ENCODE assay signal across 8 cellular contexts in the genomic region with DNA sequence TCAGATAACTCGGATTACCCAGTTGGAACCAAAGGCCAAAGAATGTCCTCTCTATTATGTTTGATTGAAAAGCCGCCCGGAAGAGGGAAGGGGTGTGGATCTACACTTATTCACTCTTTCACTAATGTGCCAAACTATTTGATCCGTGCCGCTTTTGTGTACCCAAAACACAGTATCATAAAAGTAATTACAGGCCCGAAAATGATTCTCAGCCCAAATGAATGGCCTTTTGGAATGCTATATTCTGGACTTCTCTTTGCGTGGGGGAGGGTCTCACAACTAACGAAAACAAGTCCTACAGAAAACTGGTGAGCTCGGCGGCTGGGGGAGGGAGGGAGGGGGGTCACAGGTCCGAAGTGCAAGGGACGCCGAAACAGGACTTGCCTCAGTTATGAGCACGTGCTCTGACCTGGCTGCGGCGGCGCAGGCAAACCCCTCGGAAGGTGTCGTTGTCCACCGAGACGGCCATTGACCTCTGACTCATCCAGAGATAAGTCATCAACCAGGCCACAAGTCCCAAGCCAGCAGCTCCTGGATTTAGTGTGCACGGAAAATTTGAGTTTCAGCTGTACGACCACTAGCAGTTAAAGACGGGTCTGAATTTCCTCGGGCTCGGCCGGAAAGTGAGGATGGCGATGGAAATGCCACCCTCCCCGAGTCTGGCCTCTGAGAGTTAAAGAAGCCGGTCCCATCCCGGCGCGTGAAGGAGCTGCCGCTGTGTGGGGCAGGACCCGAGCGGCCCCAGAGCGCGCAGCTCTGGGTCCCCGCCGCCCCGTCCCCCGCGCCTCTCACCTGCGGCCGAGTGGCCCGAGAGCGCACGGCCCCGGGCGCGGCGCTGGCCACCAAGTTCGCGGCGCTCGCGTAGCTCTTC. TPM values are rescaled to one million over a fixed set of nuclear protein-coding genes. Genes with fewer than 3 reads are reported as not detected.
DNase-seq lines count a peak whose midpoint lies in the region; ATAC-seq and TF ChIP-seq lines count a peak whose summit lies in the region.

No MANE protein-coding gene starts in this region.

- intact Hi-C loops in activated CD4-positive, alpha-beta T cell treated with anti-CD3 and anti-CD28 coated beads for 36 hours (cut with DNase I, micrococcal nuclease), result no loop called here
- intact Hi-C loops in lower leg skin (cut with DNase I; ENCODE audit: low total_unique reads) (no loop called here), stomach (cut with DNase I; ENCODE audit: low total_unique reads) (no loop called here)

- TF ChIP-seq CTCF in RWPE1 (conservative IDR thresholded peaks at IDR 0.05; ENCODE audit: low read depth) (no peak), lower leg skin (IDR thresholded peaks at IDR 0.05) (no peak), stomach (IDR thresholded peaks at IDR 0.05) (no peak)

- peaks cover 8% of the 10 kb centered on the region for H3K4me1 Mint-ChIP-seq in activated CD4-positive, alpha-beta T cell treated with anti-CD3 and anti-CD28 coated beads for 36 hours
- no peaks in the 10 kb centered on the region for H3K4me1 Mint-ChIP-seq in T-helper 2 cell treated with Interferon-gamma antibody and Interleukin-4, amounts not matched to agents 5 μg/mL and 100 μg/mL, for 36 hours (ENCODE audit: low read depth)

- H3K9me3 Mint-ChIP-seq in activated CD4-positive, alpha-beta T cell treated with anti-CD3 and anti-CD28 coated beads for 36 hours (ENCODE audit: low read depth), result no peaks in the 10 kb centered on the region
- no peaks in the 10 kb centered on the region for H3K9me3 Mint-ChIP-seq in T-helper 2 cell treated with Interferon-gamma antibody and Interleukin-4, amounts not matched to agents 5 μg/mL and 100 μg/mL, for 36 hours

- H3K27me3 ChIP-seq in effector memory CD4-positive, alpha-beta T cell (replicated peaks; ENCODE audit: control insufficient read depth, insufficient read depth, low read length, poor library complexity, severe bottlenecking), result peaks cover 15% of the 10 kb centered on the region
- H3K27me3 ChIP-seq in stomach, result peaks cover 0 to 14% (median 0%) of the 10 kb centered on the region in 3 donors

- peak; percentile 31 for DNase-seq in activated CD4-positive, alpha-beta T cell treated with anti-CD3 and anti-CD28 coated beads for 36 hours
- no peak for DNase-seq in activated CD4-positive, alpha-beta T cell treated with anti-CD3 and anti-CD28 coated beads for 4 hours
- DNase-seq in RWPE1 (ENCODE audit: low spot score), result peak; percentile 44
- no peak for DNase-seq in effector memory CD4-positive, alpha-beta T cell
- peak in 1 of 2 donors; percentile 32 for DNase-seq in lower leg skin (ENCODE audit: low spot score in 2 of 2)
- peak; percentile 48 for DNase-seq in stomach
- DNase-seq in NCI-H2107 treated with DMSO at 0.1 percent for 48 hours (lab: John Stamatoyannopoulos, UW; ENCODE audit: unreplicated experiment), result no peak
- no peak for DNase-seq in T-helper 2 cell treated with Interferon-gamma antibody and Interleukin-4, amounts not matched to agents 5 μg/mL and 100 μg/mL, for 36 hours (ENCODE audit: low spot score)

- H3K36me3 Mint-ChIP-seq in activated CD4-positive, alpha-beta T cell treated with anti-CD3 and anti-CD28 coated beads for 36 hours (ENCODE audit: low read depth), result no peaks in the 10 kb centered on the region
- no peaks in the 10 kb centered on the region for H3K36me3 Mint-ChIP-seq in T-helper 2 cell treated with Interferon-gamma antibody and Interleukin-4, amounts not matched to agents 5 μg/mL and 100 μg/mL, for 36 hours (ENCODE audit: low read depth)

- H3K27ac ChIP-seq in RWPE1, result peak overlapping the region; percentile 93
- H3K27ac ChIP-seq in effector memory CD4-positive, alpha-beta T cell (ENCODE audit: insufficient read depth, low read length, poor library complexity, severe bottlenecking), result no peak overlapping the region
- peak overlapping the region; percentile 86 to 97 (median 94) for H3K27ac ChIP-seq in stomach

- CTCF ChIA-PET in activated CD4-positive, alpha-beta T cell treated with anti-CD3 and anti-CD28 coated beads for 36 hours (lab: Charles Lee), result interaction anchor here (0.8 to 1.1 kb wide), 2 partner anchors 9 to 21 kb away, joined by 3 to 4 read pairs; no protein-coding TSS in a partner anchor
- CTCF ChIA-PET in RWPE1 (lab: Yijun Ruan, JAX), result interaction anchor here (0.6 to 0.9 kb wide), 2 partner anchors 11 to 47 kb away, joined by 3 to 4 read pairs; a partner anchor contains a TSS

- no peak overlapping the region for H3K27ac Mint-ChIP-seq in activated CD4-positive, alpha-beta T cell treated with anti-CD3 and anti-CD28 coated beads for 36 hours
- no peak overlapping the region for H3K27ac Mint-ChIP-seq in T-helper 2 cell treated with Interferon-gamma antibody and Interleukin-4, amounts not matched to agents 5 μg/mL and 100 μg/mL, for 36 hours

- peak overlapping the region; percentile 50 for H3K4me3 Mint-ChIP-seq in activated CD4-positive, alpha-beta T cell treated with anti-CD3 and anti-CD28 coated beads for 36 hours
- H3K4me3 Mint-ChIP-seq in T-helper 2 cell treated with Interferon-gamma antibody and Interleukin-4, amounts not matched to agents 5 μg/mL and 100 μg/mL, for 36 hours, result no peak overlapping the region

- peak overlapping the region; percentile 22 for H3K4me3 ChIP-seq in effector memory CD4-positive, alpha-beta T cell (ENCODE audit: insufficient read depth, low read depth, low read length, poor library complexity, severe bottlenecking)
- H3K4me3 ChIP-seq in lower leg skin (ENCODE audit: low read depth, poor library complexity, severe bottlenecking) (peak overlapping the region; percentile 58), stomach (peak overlapping the region; percentile 67 to 81 (median 78))

- peaks cover 58% of the 10 kb centered on the region for H3K27me3 Mint-ChIP-seq in activated CD4-positive, alpha-beta T cell treated with anti-CD3 and anti-CD28 coated beads for 36 hours
- H3K27me3 Mint-ChIP-seq in T-helper 2 cell treated with Interferon-gamma antibody and Interleukin-4, amounts not matched to agents 5 μg/mL and 100 μg/mL, for 36 hours (ENCODE audit: low read depth), result peaks cover 66% of the 10 kb centered on the region

- no peak for TF ChIP-seq EP300 in stomach (IDR thresholded peaks at IDR 0.05)

- H3K36me3 ChIP-seq in effector memory CD4-positive, alpha-beta T cell (ENCODE audit: control insufficient read depth, insufficient read depth, low read length), result no peaks in the 10 kb centered on the region
- H3K36me3 ChIP-seq in stomach, result no peaks in the 10 kb centered on the region

- TF ChIP-seq POLR2A in lower leg skin (IDR thresholded peaks at IDR 0.05) (no peak), stomach (IDR thresholded peaks at IDR 0.05) (no peak)

- WGBS in lower leg skin, 2 donors, result 5 to 8% methylated on average over 24 to 38 of the region's 57 CpGs
- 3 to 9% (median 4%) methylated on average over 44 to 57 of the region's 57 CpGs for WGBS in stomach, 5 donors

- peak; percentile 53 for ATAC-seq in activated CD4-positive, alpha-beta T cell treated with anti-CD3 and anti-CD28 coated beads for 36 hours

- H3K4me1 ChIP-seq in effector memory CD4-positive, alpha-beta T cell (ENCODE audit: control insufficient read depth, insufficient read depth, low read length, poor library complexity, severe bottlenecking), result no peaks in the 10 kb centered on the region
- peaks cover 15 to 56% (median 34%) of the 10 kb centered on the region in 4 donors for H3K4me1 ChIP-seq in stomach

- POLR2A ChIA-PET in activated CD4-positive, alpha-beta T cell treated with anti-CD3 and anti-CD28 coated beads for 36 hours (lab: Charles Lee), result no interaction called here
- POLR2A ChIA-PET in RWPE1 (lab: Yijun Ruan, JAX; ENCODE audit: low non-redundant PET), result interaction anchor here (0.5 to 0.7 kb wide), 2 partner anchors 13 to 17 kb away, joined by 3 read pairs; no protein-coding TSS in a partner anchor

- H3K9me3 ChIP-seq in effector memory CD4-positive, alpha-beta T cell (ENCODE audit: control insufficient read depth, low read length), result no peaks in the 10 kb centered on the region
- no peaks in the 10 kb centered on the region for H3K9me3 ChIP-seq in stomach

RNA-seq across cellular contexts. Expression of a gene that starts 0.7 kb away (rescaled TPM):
- total RNA-seq in activated CD4-positive, alpha-beta T cell treated with anti-CD3 and anti-CD28 coated beads for 36 hours, result not detected
- total RNA-seq in lower leg skin (10 to 100 TPM; 70.8 to 82.5 (median 78.6) TPM), stomach (100 to 1,000 TPM in 2 of 5 donors, 10 to 100 TPM in 3; 54.3 to 129 (median 93.7) TPM)
- 10 to 100 TPM; 11.0 to 40.6 (median 29.0) TPM for polyA plus RNA-seq in stomach

RNA-seq across cellular contexts. Expression of a gene that starts 47.7 kb away (rescaled TPM):
- not detected for total RNA-seq in activated CD4-positive, alpha-beta T cell treated with anti-CD3 and anti-CD28 coated beads for 36 hours
- not detected for total RNA-seq in lower leg skin
- not detected for total RNA-seq in stomach
- polyA plus RNA-seq in stomach, result not detected

Comparison
In these comparisons a context has a peak if more than half of its experiments do, and no peak if none do; other contexts are left out.
1. DNase-seq: peak in activated CD4-positive, alpha-beta T cell treated with anti-CD3 and anti-CD28 coated beads for 36 hours (single experiment), RWPE1 (single experiment) and stomach (single experiment); none in activated CD4-positive, alpha-beta T cell treated with anti-CD3 and anti-CD28 coated beads for 4 hours (0 of 2), effector memory CD4-positive, alpha-beta T cell (0 of 3), NCI-H2107 treated with DMSO at 0.1 percent for 48 hours (single experiment) and T-helper 2 cell treated with Interferon-gamma antibody and Interleukin-4, amounts not matched to agents 5 μg/mL and 100 μg/mL, for 36 hours (single experiment).
2. H3K4me3 ChIP-seq: peak in every context shown above with its lines; median percentile 78 in stomach; 58 in lower leg skin; 22 in effector memory CD4-positive, alpha-beta T cell.
3. RNA of a gene that starts 0.7 kb away (total RNA-seq): 54.3 to 129 TPM in stomach and 70.8 to 82.5 TPM in lower leg skin; not detected in activated CD4-positive, alpha-beta T cell treated with anti-CD3 and anti-CD28 coated beads for 36 hours; every median in the first group is over 10 times any median in the second.